In genomic region chrX:136207546-136207945, GRCh38 we compare ENCODE assay signal across 18 cellular contexts.
"Had no signal": no experiment of that assay in that cellular context is flagged by ENCODE, and none has a peak within 500 bp of the region (broad histone marks: within the 10 kb centered on the region; RNA-seq: fewer than 3 reads in every experiment).

No MANE protein-coding gene starts in this region.

- H3K4me3 ChIP-seq: adrenal gland, colonic mucosa, pancreas, right lobe of liver had no signal

- H3K27me3 ChIP-seq: colonic mucosa, foreskin keratinocyte, neutrophil, right lobe of liver had no signal

- H3K9me3 ChIP-seq: adrenal gland, colonic mucosa, neutrophil, pancreas, right lobe of liver, tibial nerve had no signal

- H3K27ac ChIP-seq: adrenal gland, colonic mucosa, foreskin keratinocyte, neutrophil, pancreas, right lobe of liver had no signal

- H3K36me3 ChIP-seq: colonic mucosa, neutrophil, pancreas, right lobe of liver had no signal

- H3K4me1 ChIP-seq: colonic mucosa, foreskin keratinocyte, pancreas had no signal

- ATAC-seq: activated naive CD4-positive, alpha-beta T cell treated with anti-CD3 and anti-CD28 coated beads, Interleukin-2, amount 50 U/mL, for 72 hours; foreskin keratinocyte; pancreas; right lobe of liver; stimulated activated memory B cell treated with anti-CD40 and anti-IgM and Interleukin-4, amounts not matched to agents 10 μg/mL and 1 μg/mL and 100 μg/mL, for 72 hours; T-cell had no signal

- DNase-seq: activated CD4-positive, alpha-beta T cell treated with anti-CD3 and anti-CD28 coated beads for 1 hour; activated T-cell treated with anti-CD3 and anti-CD28 coated beads, Interleukin-2, amount 50 U/mL, for 1 hour; adrenal gland; colonic mucosa; foreskin keratinocyte; glutamatergic neuron; hippocampal formation; kidney glomerular epithelial cell; pancreas; right lobe of liver; small intestine; stimulated activated CD4-positive, alpha-beta T cell treated with anti-CD3 and anti-CD28 coated beads, Interleukin-2, amount 100 ng/mL, for 24 hours; T-cell; T-helper 9 cell had no signal
